ENCODE assay signal across 11 cellular contexts in genomic region chr3:5191555-5192304, GRCh38. TPM values are rescaled to one million over a fixed set of nuclear protein-coding genes. Genes with fewer than 3 reads are reported as not detected.
DNase-seq lines count a peak whose midpoint lies in the region; ATAC-seq and TF ChIP-seq lines count a peak whose summit lies in the region.
"Had no signal": no experiment of that assay in that cellular context is flagged by ENCODE, and none has a peak within 500 bp of the region (broad histone marks: within the 10 kb centered on the region; RNA-seq: fewer than 3 reads in every experiment).

No MANE protein-coding gene starts in this region.

- peaks cover 79% of the 10 kb centered on the region for H3K79me2 ChIP-seq in PC-9 (ENCODE audit: low read depth)

- CTCF ChIA-PET in CD8-positive, alpha-beta T cell (lab: Charles Lee) = interaction anchor here (1.1 kb wide), 1 partner anchor 10 kb away, joined by 4 read pairs; no protein-coding TSS in a partner anchor
- CTCF ChIA-PET in PC-9 (lab: Charles Lee) = no interaction called here

- BruUV-seq in PC-9 (replicated peaks; lab: Mats Ljungman, UMichigan) = no TSS peak

- H3K4me3 ChIP-seq in CD8-positive, alpha-beta T cell (ENCODE audit: low read depth, low read length) = no peak overlapping the region
- H3K4me3 ChIP-seq in PC-9 = no peak overlapping the region
- H3K4me3 ChIP-seq: SJSA1 had no signal

- peaks cover 67% of the 10 kb centered on the region for H3K4me1 ChIP-seq in CD8-positive, alpha-beta T cell (ENCODE audit: insufficient read depth, low read length)
- peaks cover 65% of the 10 kb centered on the region for H3K4me1 ChIP-seq in PC-9 (replicated peaks; ENCODE audit: insufficient read depth)

- no peak for DNase-seq in CD8-positive, alpha-beta T cell
- DNase-seq in PC-9 (no peak), left kidney (ENCODE audit: low read depth, low spot score) (peak; percentile 11), DMS53 (lab: John Stamatoyannopoulos, UW) (no peak), NCI-H2081 treated with DMSO at 0.1 percent for 48 hours (lab: John Stamatoyannopoulos, UW) (no peak), ACHN (no peak)
- DNase-seq in stimulated activated CD4-positive, alpha-beta T cell treated with anti-CD3 and anti-CD28 coated beads, Interleukin-2, amount 100 ng/mL, for 24 hours = no peak
- DNase-seq: DMS79 treated with DMSO at 0.1 percent for 48 hours, NCI-H1694 treated with DMSO at 0.1 percent for 48 hours had no signal

- H3K9me3 Mint-ChIP-seq in CD8-positive, alpha-beta T cell = no peaks in the 10 kb centered on the region

- H3K36me3 ChIP-seq in CD8-positive, alpha-beta T cell (ENCODE audit: insufficient read depth, low read length) = no peaks in the 10 kb centered on the region
- no peaks in the 10 kb centered on the region for H3K36me3 ChIP-seq in PC-9 (ENCODE audit: low read depth)

- intact Hi-C loops in CD8-positive, alpha-beta T cell (cut with DNase I, micrococcal nuclease) = loop anchor here in 1 of 2 experiments (5.0 to 10.0 kb wide), 3 partner anchors 209 to 727 kb away; partner anchors contain the start of gene SUMF1
- intact Hi-C loops in PC-9 (cut with micrococcal nuclease; ENCODE audit: unreplicated experiment) = no loop called here

- ATAC-seq in CD8-positive, alpha-beta T cell = no peak
- peak; percentile 18 for ATAC-seq in GM18868 (IDR thresholded peaks at IDR 0.05; ENCODE audit: unreplicated experiment)

- H3K27ac ChIP-seq in CD8-positive, alpha-beta T cell (ENCODE audit: low read depth, low read length) = no peak overlapping the region
- H3K27ac ChIP-seq in PC-9 = peak overlapping the region; percentile 100
- H3K27ac ChIP-seq: SJSA1 had no signal

- peak overlapping the region; percentile 85 for H3K27ac Mint-ChIP-seq in CD8-positive, alpha-beta T cell

- H3K27me3 ChIP-seq in CD8-positive, alpha-beta T cell (ENCODE audit: insufficient read depth, low read length) = no peaks in the 10 kb centered on the region
- H3K27me3 ChIP-seq in PC-9 (ENCODE audit: insufficient read depth, low read depth) = no peaks in the 10 kb centered on the region
- H3K27me3 ChIP-seq: SJSA1 had no signal

- no peaks in the 10 kb centered on the region for H4K20me1 ChIP-seq in PC-9 (ENCODE audit: insufficient read depth)

- in situ Hi-C loops in ACHN (cut with HindIII; ENCODE audit: low pct_ligation_motif_present, low pct_unique_long_range_greater_than_20kb, low sequenced_read_pairs) = no loop called here

- no peaks in the 10 kb centered on the region for H3K27me3 Mint-ChIP-seq in CD8-positive, alpha-beta T cell (ENCODE audit: low read depth)

- H3K4me1 Mint-ChIP-seq in CD8-positive, alpha-beta T cell (ENCODE audit: low read depth) = peaks cover 74% of the 10 kb centered on the region

- H3K9me3 ChIP-seq in CD8-positive, alpha-beta T cell (ENCODE audit: low read length) = no peaks in the 10 kb centered on the region
- H3K9me3 ChIP-seq in PC-9 (ENCODE audit: insufficient read depth, low read depth) = no peaks in the 10 kb centered on the region

- H2AFZ ChIP-seq in PC-9 = no peak overlapping the region

- H3K9me2 ChIP-seq in PC-9 (ENCODE audit: insufficient read depth) = no peaks in the 10 kb centered on the region

- peaks cover 35% of the 10 kb centered on the region for H3F3A ChIP-seq in PC-9 (ENCODE audit: insufficient read depth, low read depth)

- peak overlapping the region; percentile 66 for H3K4me3 Mint-ChIP-seq in CD8-positive, alpha-beta T cell

- peak overlapping the region; percentile 88 for H3K4me2 ChIP-seq in PC-9

- no peak for TF ChIP-seq CTCF in CD8-positive, alpha-beta T cell (IDR thresholded peaks at IDR 0.05)
- TF ChIP-seq CTCF in PC-9 (conservative IDR thresholded peaks at IDR 0.05) = no peak

- peaks cover 37% of the 10 kb centered on the region for H3K36me3 Mint-ChIP-seq in CD8-positive, alpha-beta T cell

- POLR2A ChIA-PET in CD8-positive, alpha-beta T cell (lab: Charles Lee) = no interaction called here
- POLR2A ChIA-PET in PC-9 (lab: Charles Lee; ENCODE audit: unreplicated experiment) = no interaction called here

RNA-seq across cellular contexts. Expression of gene EDEM1, which starts 4.2 kb away (rescaled TPM):
- total RNA-seq in CD8-positive, alpha-beta T cell = 10 to 100 TPM; 73.0 to 88.9 TPM
- total RNA-seq in PC-9 (2021) = 53.5 and 55.9 TPM in 2 replicates
